1 cellular context compared by ENCODE assay signal in the genomic region with DNA sequence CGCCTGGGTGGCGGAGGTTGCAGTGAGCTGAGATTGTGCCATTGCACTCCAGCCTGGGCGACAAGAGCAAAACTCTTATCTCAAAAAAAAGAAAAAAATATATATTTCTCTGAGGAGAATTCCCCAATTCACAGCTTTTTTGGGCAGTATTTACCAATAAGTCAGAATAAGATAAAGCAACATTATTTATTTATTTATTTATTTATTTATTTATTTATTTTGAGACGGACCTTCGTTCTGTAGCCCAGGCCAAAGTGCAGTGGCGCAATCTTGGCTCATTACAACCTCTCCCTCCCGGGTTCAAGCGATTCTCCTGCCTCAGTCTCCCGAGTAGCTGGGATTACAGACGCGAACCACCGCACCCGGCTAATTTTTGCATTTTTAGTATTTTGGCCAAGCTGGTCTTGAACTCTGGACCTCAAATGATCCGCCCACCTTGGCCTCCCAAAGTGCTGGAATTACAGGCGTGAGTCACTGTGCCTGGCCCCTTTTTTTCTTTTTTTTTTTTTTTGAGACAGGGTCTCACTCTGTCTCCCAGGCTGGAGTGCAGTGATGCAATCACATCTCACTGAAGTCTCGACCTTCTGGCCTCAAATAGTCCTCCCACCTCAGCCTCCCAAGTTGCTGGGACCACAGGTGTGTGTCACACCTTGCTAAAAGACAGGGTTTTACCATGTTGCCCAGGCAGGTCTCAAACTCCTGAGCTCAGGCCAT.
TF ChIP-seq lines count a peak whose summit lies in the region.

No MANE protein-coding gene starts in this region.

TF ChIP-seq in HEK293, 187 proteins besides CTCF, POLR2A, EP300 and RAD21 (continued from another document):
- 0 out of 2 replicates have a peak, but pooled peaks have one; percentile 42 for TF ChIP-seq ZXDB (tag by site-specific recombination; IDR thresholded peaks at IDR 0.05)
- peak; percentile 55; the same call in 1 of the 2 replicates for TF ChIP-seq ZNF558 (tag by site-specific recombination; IDR thresholded peaks at IDR 0.05)
- TF ChIP-seq ZNF266 (tag by site-specific recombination; IDR thresholded peaks at IDR 0.05; ENCODE audit: low read depth) = peak; percentile 55; the same call in 1 of the 2 replicates
- TF ChIP-seq, protein P1, sequence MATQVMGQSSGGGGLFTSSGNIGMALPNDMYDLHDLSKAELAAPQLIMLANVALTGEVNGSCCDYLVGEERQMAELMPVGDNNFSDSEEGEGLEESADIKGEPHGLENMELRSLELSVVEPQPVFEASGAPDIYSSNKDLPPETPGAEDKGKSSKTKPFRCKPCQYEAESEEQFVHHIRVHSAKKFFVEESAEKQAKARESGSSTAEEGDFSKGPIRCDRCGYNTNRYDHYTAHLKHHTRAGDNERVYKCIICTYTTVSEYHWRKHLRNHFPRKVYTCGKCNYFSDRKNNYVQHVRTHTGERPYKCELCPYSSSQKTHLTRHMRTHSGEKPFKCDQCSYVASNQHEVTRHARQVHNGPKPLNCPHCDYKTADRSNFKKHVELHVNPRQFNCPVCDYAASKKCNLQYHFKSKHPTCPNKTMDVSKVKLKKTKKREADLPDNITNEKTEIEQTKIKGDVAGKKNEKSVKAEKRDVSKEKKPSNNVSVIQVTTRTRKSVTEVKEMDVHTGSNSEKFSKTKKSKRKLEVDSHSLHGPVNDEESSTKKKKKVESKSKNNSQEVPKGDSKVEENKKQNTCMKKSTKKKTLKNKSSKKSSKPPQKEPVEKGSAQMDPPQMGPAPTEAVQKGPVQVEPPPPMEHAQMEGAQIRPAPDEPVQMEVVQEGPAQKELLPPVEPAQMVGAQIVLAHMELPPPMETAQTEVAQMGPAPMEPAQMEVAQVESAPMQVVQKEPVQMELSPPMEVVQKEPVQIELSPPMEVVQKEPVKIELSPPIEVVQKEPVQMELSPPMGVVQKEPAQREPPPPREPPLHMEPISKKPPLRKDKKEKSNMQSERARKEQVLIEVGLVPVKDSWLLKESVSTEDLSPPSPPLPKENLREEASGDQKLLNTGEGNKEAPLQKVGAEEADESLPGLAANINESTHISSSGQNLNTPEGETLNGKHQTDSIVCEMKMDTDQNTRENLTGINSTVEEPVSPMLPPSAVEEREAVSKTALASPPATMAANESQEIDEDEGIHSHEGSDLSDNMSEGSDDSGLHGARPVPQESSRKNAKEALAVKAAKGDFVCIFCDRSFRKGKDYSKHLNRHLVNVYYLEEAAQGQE (tag by site-specific recombination; IDR thresholded peaks at IDR 0.05) = peak; percentile 54; the same call in 1 of the 2 replicates
- TF ChIP-seq ZBTB8A (tag by site-specific recombination; IDR thresholded peaks at IDR 0.05) = peak; percentile 64
- TF ChIP-seq, protein P2, sequence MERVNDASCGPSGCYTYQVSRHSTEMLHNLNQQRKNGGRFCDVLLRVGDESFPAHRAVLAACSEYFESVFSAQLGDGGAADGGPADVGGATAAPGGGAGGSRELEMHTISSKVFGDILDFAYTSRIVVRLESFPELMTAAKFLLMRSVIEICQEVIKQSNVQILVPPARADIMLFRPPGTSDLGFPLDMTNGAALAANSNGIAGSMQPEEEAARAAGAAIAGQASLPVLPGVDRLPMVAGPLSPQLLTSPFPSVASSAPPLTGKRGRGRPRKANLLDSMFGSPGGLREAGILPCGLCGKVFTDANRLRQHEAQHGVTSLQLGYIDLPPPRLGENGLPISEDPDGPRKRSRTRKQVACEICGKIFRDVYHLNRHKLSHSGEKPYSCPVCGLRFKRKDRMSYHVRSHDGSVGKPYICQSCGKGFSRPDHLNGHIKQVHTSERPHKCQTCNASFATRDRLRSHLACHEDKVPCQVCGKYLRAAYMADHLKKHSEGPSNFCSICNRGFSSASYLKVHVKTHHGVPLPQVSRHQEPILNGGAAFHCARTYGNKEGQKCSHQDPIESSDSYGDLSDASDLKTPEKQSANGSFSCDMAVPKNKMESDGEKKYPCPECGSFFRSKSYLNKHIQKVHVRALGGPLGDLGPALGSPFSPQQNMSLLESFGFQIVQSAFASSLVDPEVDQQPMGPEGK (tag by site-specific recombination; IDR thresholded peaks at IDR 0.05) = 0 out of 2 replicates have a peak, but pooled peaks have one; percentile 13
- peak; percentile 62; the same call in 1 of the 2 replicates for TF ChIP-seq ZNF140 (tag by site-specific recombination; IDR thresholded peaks at IDR 0.05)
- peak; percentile 74 for TF ChIP-seq ZNF623 (tag by site-specific recombination; IDR thresholded peaks at IDR 0.05)
- TF ChIP-seq ZNF426 (tag by site-specific recombination; IDR thresholded peaks at IDR 0.05) = peak; percentile 85
